1 cellular context compared by ENCODE assay signal in the genomic region with DNA sequence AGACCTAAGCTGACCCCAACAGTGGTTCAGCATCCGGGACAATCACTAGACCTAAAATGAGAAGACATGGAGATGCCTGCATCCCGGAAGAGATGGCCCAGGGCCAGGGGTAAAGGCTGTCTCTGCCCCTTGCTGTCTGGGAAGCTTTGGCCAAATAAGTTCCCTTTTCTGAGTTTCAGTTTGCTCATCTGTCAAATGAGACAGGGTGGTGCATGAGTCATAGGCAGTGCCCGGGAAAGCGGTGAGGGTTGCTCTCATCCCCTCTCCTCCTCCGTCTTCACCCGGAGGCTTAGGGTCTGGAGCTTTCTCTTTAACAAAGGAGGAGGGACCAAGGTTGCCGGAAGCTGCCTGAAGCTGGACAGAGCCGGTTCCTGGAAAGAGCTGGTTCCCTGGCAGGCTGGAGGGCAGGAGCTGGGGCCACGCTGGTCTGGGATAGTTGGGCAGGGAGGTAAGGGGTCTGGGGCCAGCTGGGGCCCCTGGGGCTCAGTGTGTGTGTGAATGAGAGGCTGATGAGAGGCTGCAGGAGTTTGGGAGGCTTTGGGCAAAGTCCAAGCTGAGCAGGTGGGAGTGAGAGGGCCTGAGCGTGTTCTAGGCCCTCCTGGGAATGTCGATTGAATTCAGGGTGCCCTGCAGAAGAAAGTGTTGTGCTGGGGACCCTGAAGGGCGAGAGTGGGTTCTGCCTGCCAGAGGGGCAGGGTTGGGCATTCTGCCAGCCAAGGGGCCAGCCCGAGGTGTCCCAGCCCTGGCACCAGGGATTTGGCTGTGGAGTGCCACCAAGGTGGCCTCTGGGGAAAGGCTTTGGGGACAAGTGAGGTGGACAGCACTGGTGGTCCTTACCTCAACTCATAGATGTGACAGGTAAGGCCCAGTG.
TF ChIP-seq lines count a peak whose summit lies in the region.

Gene SDSL (plus strand): TSS at position 351 of the 871 bp plus-strand sequence. CDS start 5,603 bp downstream, outside the sequence.

TF ChIP-seq in K562, 482 proteins besides CTCF, POLR2A, EP300 and RAD21 (continued from another document and continues in another):
- TF ChIP-seq MGA (IDR thresholded peaks at IDR 0.05), result peak; percentile 52; the same call in 1 of the 2 replicates
- TF ChIP-seq ZNF512 (tag; IDR thresholded peaks at IDR 0.05), result no peak
- peak; percentile 92; the same call in 1 of the 2 replicates for TF ChIP-seq LEF1 (IDR thresholded peaks at IDR 0.05)
- TF ChIP-seq RBM17 (IDR thresholded peaks at IDR 0.05; ENCODE audit: borderline replicate concordance, low read depth, low read length), result no peak
- TF ChIP-seq ATF7 (IDR thresholded peaks at IDR 0.05), result peak; percentile 91
- no peak for TF ChIP-seq THRB (CRISPR knock-in tag; conservative IDR thresholded peaks at IDR 0.05)
- TF ChIP-seq ZNF740 (CRISPR knock-in tag; IDR thresholded peaks at IDR 0.05), result no peak
- TF ChIP-seq ZNF740 (tag; IDR thresholded peaks at IDR 0.05), result no peak
- TF ChIP-seq KAT7 (CRISPR knock-in tag; IDR thresholded peaks at IDR 0.05; ENCODE audit: borderline replicate concordance), result peak; percentile 22; the same call in 1 of the 2 replicates
- TF ChIP-seq RFX1 (IDR thresholded peaks at IDR 0.05), result no peak
- TF ChIP-seq EGR1 (conservative IDR thresholded peaks at IDR 0.05), result peak; percentile 30; the same call in 1 of the 2 replicates
- TF ChIP-seq ZNF24 (IDR thresholded peaks at IDR 0.05), result no peak
- TF ChIP-seq BCLAF1 (IDR thresholded peaks at IDR 0.05; ENCODE audit: borderline replicate concordance in 1 of 2, control insufficient read depth in 1 of 2, low read depth in 2 of 2, low read length in 1 of 2), result no peak
- no peak for TF ChIP-seq SAFB2 (IDR thresholded peaks at IDR 0.05; ENCODE audit: borderline replicate concordance, low read depth, low read length, severe bottlenecking)
- no peak for TF ChIP-seq ZNF778 (CRISPR knock-in tag; IDR thresholded peaks at IDR 0.05)
- no peak for TF ChIP-seq NCOR1 (IDR thresholded peaks at IDR 0.05)
- no peak for TF ChIP-seq ZNF134 (CRISPR knock-in tag; conservative IDR thresholded peaks at IDR 0.05)
- peak; percentile 11 to 33; a peak in 1 of 4 replicates for TF ChIP-seq NRF1 (conservative IDR thresholded peaks at IDR 0.05 in 1 of 2, IDR thresholded peaks at IDR 0.05 in 1 of 2)
- TF ChIP-seq SMAD4 (CRISPR knock-in tag; conservative IDR thresholded peaks at IDR 0.05), result peak; percentile 55; the same call in 1 of the 2 replicates
- no peak for TF ChIP-seq ZC3H11A (IDR thresholded peaks at IDR 0.05; ENCODE audit: low read depth, low read length)
- TF ChIP-seq PURB (CRISPR knock-in tag; IDR thresholded peaks at IDR 0.05; ENCODE audit: low read depth), result no peak
- TF ChIP-seq SMAD3 (CRISPR knock-in tag; conservative IDR thresholded peaks at IDR 0.05), result 0 out of 2 replicates have a peak, but pooled peaks have one; percentile 7
- TF ChIP-seq MCM7 (IDR thresholded peaks at IDR 0.05), result no peak
- TF ChIP-seq ZNF592 (IDR thresholded peaks at IDR 0.05), result peak; percentile 31
- TF ChIP-seq CREM (IDR thresholded peaks at IDR 0.05; ENCODE audit: low read depth), result peak; percentile 65
